Comparison of ENCODE assay signal across 1 cellular context in the genomic region with DNA sequence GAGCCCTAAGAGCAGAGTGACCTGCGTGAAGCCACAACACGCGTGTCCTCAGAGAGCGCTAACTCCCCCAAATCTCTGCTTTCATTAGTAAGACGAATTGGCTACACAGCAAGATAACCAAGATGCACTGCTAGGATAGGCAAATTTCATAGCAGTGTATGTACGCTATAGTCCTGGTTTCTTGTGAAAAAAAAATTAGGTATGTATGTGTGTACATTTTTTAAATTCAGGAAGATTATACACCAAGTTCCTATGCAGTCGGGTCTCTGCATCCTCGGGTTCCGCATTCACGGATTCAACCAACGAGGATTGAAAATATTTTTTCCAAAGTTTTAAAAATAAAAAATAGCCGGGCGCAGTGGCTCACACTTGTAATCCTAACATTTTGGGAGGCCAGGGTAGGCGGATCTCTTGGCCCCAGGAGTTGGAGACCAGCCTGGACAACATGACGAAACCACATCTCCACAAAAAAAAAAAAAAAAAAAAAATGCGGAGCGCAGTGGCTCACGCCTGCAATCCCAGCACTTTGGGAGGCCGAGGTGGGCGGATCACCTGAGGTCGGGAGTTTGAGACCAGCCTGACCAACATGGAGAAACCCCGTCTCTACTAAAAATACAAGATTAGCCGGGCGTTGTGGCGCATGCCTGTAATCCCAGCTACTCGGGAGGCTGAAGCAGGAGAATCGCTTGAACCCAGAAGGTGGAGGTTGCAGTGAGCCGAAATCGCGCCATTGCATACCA.
TF ChIP-seq lines count a peak whose summit lies in the region.

No MANE protein-coding gene starts in this region.

TF ChIP-seq in H1, 55 proteins besides CTCF, POLR2A, EP300 and RAD21:
- TF ChIP-seq BACH1 (IDR thresholded peaks at IDR 0.05; ENCODE audit: low read length), result 0 out of 2 replicates have a peak, but pooled peaks have one; percentile 32
